ENCODE assay signal across 1 cellular context in genomic region chr7:76291346-76292205, GRCh38.
A peak's percentile ranks its signal among the peaks of the same experiment; 100 is the strongest.
TF ChIP-seq lines count a peak whose summit lies in the region.

No MANE protein-coding gene starts in this region.

TF ChIP-seq in GM23338, 12 proteins besides CTCF, POLR2A, EP300 and RAD21 (continued from another document):
- TF ChIP-seq ETS1 (IDR thresholded peaks at IDR 0.05) (no peak), JUNB (IDR thresholded peaks at IDR 0.05; ENCODE audit: unreplicated experiment) (no peak), STAT1 (IDR thresholded peaks at IDR 0.05; ENCODE audit: unreplicated experiment) (no peak), NANOG (IDR thresholded peaks at IDR 0.05; ENCODE audit: borderline replicate concordance) (no peak), EZH2 (IDR thresholded peaks at IDR 0.05; ENCODE audit: low read depth, unreplicated experiment) (no peak), ZNF114 (CRISPR knock-in tag; IDR thresholded peaks at IDR 0.05) (no peak), EZH2phosphoT487 (IDR thresholded peaks at IDR 0.05; ENCODE audit: unreplicated experiment) (no peak), CREB1 (CRISPR knock-in tag; IDR thresholded peaks at IDR 0.05; ENCODE audit: low read depth) (peak; percentile 38; the same call in 1 of the 2 replicates), REST (IDR thresholded peaks at IDR 0.05; ENCODE audit: unreplicated experiment) (no peak), POLR2AphosphoS5 (IDR thresholded peaks at IDR 0.05; ENCODE audit: low read depth) (peak; percentile 25; the same call in 1 of the 2 replicates)
